Comparison of ENCODE assay signal across 13 cellular contexts in genomic region chrX:103453655-103454054, GRCh38.
A peak's percentile ranks its signal among the peaks of the same experiment; 100 is the strongest.
DNase-seq lines count a peak whose midpoint lies in the region; ATAC-seq and TF ChIP-seq lines count a peak whose summit lies in the region.
"Had no signal": no experiment of that assay in that cellular context is flagged by ENCODE, and none has a peak within 500 bp of the region (broad histone marks: within the 10 kb centered on the region; RNA-seq: fewer than 3 reads in every experiment).

No MANE protein-coding gene starts in this region.

- H4K20me1 ChIP-seq in fibroblast of lung (ENCODE audit: control insufficient read depth, extremely low read depth, insufficient read depth, low read length), result no peaks in the 10 kb centered on the region

- H3K27ac ChIP-seq in RWPE2 (ENCODE audit: poor library complexity, severe bottlenecking) (peak overlapping the region; percentile 52), fibroblast of lung (ENCODE audit: insufficient read depth, low read length) (peak overlapping the region; percentile 61)
- H3K27ac ChIP-seq: sigmoid colon had no signal

- TF ChIP-seq CTCF in RWPE2 (IDR thresholded peaks at IDR 0.05; ENCODE audit: poor library complexity, severe bottlenecking) (no peak), fibroblast of lung (conservative IDR thresholded peaks at IDR 0.05 in 1 of 2, IDR thresholded peaks at IDR 0.05 in 1 of 2; ENCODE audit: low read depth in 1 of 2, low read length in 2 of 2) (no peak)

- H3K36me3 ChIP-seq in RWPE2 (ENCODE audit: low read depth), result no peaks in the 10 kb centered on the region
- no peaks in the 10 kb centered on the region for H3K36me3 ChIP-seq in fibroblast of lung (ENCODE audit: control insufficient read depth, insufficient read depth, low read length)
- peaks cover 7% of the 10 kb centered on the region for H3K36me3 ChIP-seq in H7 (replicated peaks; ENCODE audit: control insufficient read depth, insufficient read depth, low read length)
- H3K36me3 ChIP-seq: sigmoid colon had no signal

- no peak overlapping the region for H2AFZ ChIP-seq in fibroblast of lung (ENCODE audit: low read length)

- H3K27me3 ChIP-seq in RWPE2 (ENCODE audit: insufficient read depth, poor library complexity, severe bottlenecking), result no peaks in the 10 kb centered on the region
- H3K27me3 ChIP-seq in fibroblast of lung (ENCODE audit: control insufficient read depth, insufficient read depth, low read length), result no peaks in the 10 kb centered on the region
- no peaks in the 10 kb centered on the region for H3K27me3 ChIP-seq in H7 (ENCODE audit: control insufficient read depth, insufficient read depth, low read length)
- H3K27me3 ChIP-seq: sigmoid colon had no signal

- peaks cover 16% of the 10 kb centered on the region for H3K4me1 ChIP-seq in RWPE2 (ENCODE audit: insufficient read depth, poor library complexity, severe bottlenecking)
- H3K4me1 ChIP-seq in fibroblast of lung (ENCODE audit: control insufficient read depth, extremely low read depth, insufficient read depth, low read length), result peaks cover 2% of the 10 kb centered on the region
- H3K4me1 ChIP-seq: sigmoid colon had no signal

- H3K9ac ChIP-seq in fibroblast of lung (ENCODE audit: insufficient read depth, low read length), result no peak overlapping the region

- H3K4me3 ChIP-seq in RWPE2 (ENCODE audit: severe bottlenecking), result no peak overlapping the region
- H3K4me3 ChIP-seq in fibroblast of lung (replicated peaks in 1 of 4; ENCODE audit: control extremely low read depth in 1 of 4, insufficient read depth in 1 of 4, low read depth in 3 of 4, low read length in 4 of 4), result no peak overlapping the region
- H3K4me3 ChIP-seq in H7 (ENCODE audit: insufficient read depth, low read depth, low read length), result no peak overlapping the region
- H3K4me3 ChIP-seq: mucosa of descending colon, sigmoid colon had no signal

- DNase-seq in NCI-H748 (lab: John Stamatoyannopoulos, UW; ENCODE audit: unreplicated experiment) (peak; percentile 54), NCI-H748 treated with DMSO at 0.1 percent for 48 hours (lab: John Stamatoyannopoulos, UW) (no peak), RWPE2 (ENCODE audit: low spot score) (no peak), fibroblast of lung (ENCODE audit: low read depth in 2 of 2) (peak; percentile 85 to 97), smooth muscle cell of the brain vasculature (ENCODE audit: low read depth, low spot score) (peak; percentile 64), H7 (no peak), DMS114 treated with DMSO at 0.1 percent for 48 hours (lab: John Stamatoyannopoulos, UW; ENCODE audit: unreplicated experiment) (no peak)
- DNase-seq: activated CD4-positive, alpha-beta T cell treated with anti-CD3 and anti-CD28 coated beads for 36 hours; mucosa of descending colon; NCI-H1694; Right ventricle myocardium superior; sigmoid colon had no signal

- no peaks in the 10 kb centered on the region for H3K79me2 ChIP-seq in fibroblast of lung (ENCODE audit: control insufficient read depth, insufficient read depth, low read length)

- ATAC-seq in RWPE2 (ENCODE audit: low read depth) (peak; percentile 98), GM21526 (IDR thresholded peaks at IDR 0.05; ENCODE audit: low FRiP score, unreplicated experiment) (no peak)
- ATAC-seq: activated CD4-positive, alpha-beta T cell treated with anti-CD3 and anti-CD28 coated beads for 36 hours; mucosa of descending colon had no signal

- no peaks in the 10 kb centered on the region for H3K9me3 ChIP-seq in RWPE2 (ENCODE audit: severe bottlenecking)
- H3K9me3 ChIP-seq in fibroblast of lung (ENCODE audit: control insufficient read depth, insufficient read depth, low read depth, low read length), result no peaks in the 10 kb centered on the region
- H3K9me3 ChIP-seq: mucosa of descending colon, sigmoid colon had no signal

- H3K4me2 ChIP-seq in fibroblast of lung (ENCODE audit: extremely low read depth, insufficient read depth, low read length), result no peak overlapping the region

Comparison
In these comparisons a context has a peak if more than half of its experiments do, and no peak if none do; other contexts are left out.
1. DNase-seq: peak in NCI-H748 (single experiment), fibroblast of lung (2 of 2) and smooth muscle cell of the brain vasculature (single experiment); none in NCI-H748 treated with DMSO at 0.1 percent for 48 hours (single experiment), RWPE2 (single experiment), H7 (single experiment) and DMS114 treated with DMSO at 0.1 percent for 48 hours (single experiment).